24 cellular contexts compared by ENCODE assay signal in the genomic region with DNA sequence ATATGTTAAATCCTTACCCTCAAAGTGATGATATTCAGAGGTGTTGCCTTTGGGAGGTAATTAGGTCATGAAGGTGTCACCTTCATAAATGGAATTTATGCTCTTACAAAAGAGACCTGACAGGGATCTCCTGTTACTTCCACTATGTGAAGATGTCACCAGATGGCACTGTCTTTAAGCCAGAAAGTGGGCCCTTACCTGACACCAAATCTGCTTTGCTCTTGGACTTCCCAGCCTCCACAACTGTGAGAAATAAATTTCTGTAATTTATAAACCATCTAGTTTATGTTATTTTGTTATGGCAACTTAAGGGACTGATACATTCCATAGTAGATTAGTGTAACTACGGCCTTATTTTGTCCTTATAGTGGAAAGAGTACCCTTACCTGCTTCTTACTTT.
A peak's percentile ranks its signal among the peaks of the same experiment; 100 is the strongest.
DNase-seq lines count a peak whose midpoint lies in the region; ATAC-seq, FAIRE-seq and TF ChIP-seq lines count a peak whose summit lies in the region.
"Had no signal": no experiment of that assay in that cellular context is flagged by ENCODE, and none has a peak within 500 bp of the region (broad histone marks: within the 10 kb centered on the region; RNA-seq: fewer than 3 reads in every experiment).

No MANE protein-coding gene starts in this region.

- no peaks in the 10 kb centered on the region for H3K36me3 ChIP-seq in SK-N-SH (replicated peaks in 1 of 2; ENCODE audit: control insufficient read depth in 1 of 2, insufficient read depth in 2 of 2, low read length in 1 of 2)
- no peaks in the 10 kb centered on the region for H3K36me3 ChIP-seq in endodermal cell (ENCODE audit: control insufficient read depth, insufficient read depth, low read length)
- no peaks in the 10 kb centered on the region for H3K36me3 ChIP-seq in vagina
- H3K36me3 ChIP-seq: BE2C had no signal

- no peak overlapping the region for H3K4me2 ChIP-seq in SK-N-SH
- H3K4me2 ChIP-seq: A549, KMS-11 had no signal

- TF ChIP-seq CTCF in SK-N-SH (IDR thresholded peaks at IDR 0.05) (peak; percentile 20; the same call in 1 of the 2 replicates), NB4 (IDR thresholded peaks at IDR 0.05; ENCODE audit: low read depth, low read length) (no peak), endodermal cell (conservative IDR thresholded peaks at IDR 0.05) (peak; percentile 28), vagina (IDR thresholded peaks at IDR 0.05) (no peak)

- H3K9ac ChIP-seq in SK-N-SH, result no peak overlapping the region
- no peak overlapping the region for H3K9ac ChIP-seq in endodermal cell (ENCODE audit: extremely low read depth, low read length, poor library complexity, severe bottlenecking)
- H3K9ac ChIP-seq: KMS-11 had no signal

- peaks cover 23% of the 10 kb centered on the region for H3K9me3 Mint-ChIP-seq in endodermal cell

- H3K4me3 ChIP-seq in SK-N-SH (ENCODE audit: low read depth in 2 of 2, low read length in 1 of 2), result no peak overlapping the region
- no peak overlapping the region for H3K4me3 ChIP-seq in NB4 (ENCODE audit: low read depth, low read length)
- no peak overlapping the region for H3K4me3 ChIP-seq in endodermal cell (ENCODE audit: low read length)
- H3K4me3 ChIP-seq in vagina, result no peak overlapping the region
- H3K4me3 ChIP-seq: A549 had no signal

- no peaks in the 10 kb centered on the region for H3K9me2 ChIP-seq in SK-N-SH

- H3K4me3 Mint-ChIP-seq in endodermal cell, result no peak overlapping the region
- H3K4me3 Mint-ChIP-seq: T-cell had no signal

- H4K20me1 ChIP-seq in SK-N-SH (ENCODE audit: insufficient read depth), result no peaks in the 10 kb centered on the region

- TF ChIP-seq POLR2A in NB4 (IDR thresholded peaks at IDR 0.05; ENCODE audit: extremely low read depth, insufficient read length) (no peak), vagina (IDR thresholded peaks at IDR 0.05) (no peak)

- no peaks in the 10 kb centered on the region for H3K79me2 ChIP-seq in SK-N-SH (ENCODE audit: insufficient read depth)

- H2AFZ ChIP-seq in SK-N-SH (ENCODE audit: low read depth), result no peak overlapping the region

- TF ChIP-seq RAD21 in SK-N-SH (IDR thresholded peaks at IDR 0.05; ENCODE audit: low read length), result no peak

- H3K4me1 Mint-ChIP-seq in endodermal cell, result no peaks in the 10 kb centered on the region
- H3K4me1 Mint-ChIP-seq: T-cell had no signal

- ATAC-seq in SK-N-SH treated with all-trans-retinoic acid at 6 μM for 48 hours, result no peak
- no peak for ATAC-seq in GM18517 (IDR thresholded peaks at IDR 0.05; ENCODE audit: unreplicated experiment)
- ATAC-seq: A549, T-cell had no signal

- no peaks in the 10 kb centered on the region for H3K27me3 Mint-ChIP-seq in endodermal cell (ENCODE audit: insufficient read depth)
- H3K27me3 Mint-ChIP-seq: T-cell had no signal

- H3K36me3 Mint-ChIP-seq in endodermal cell (ENCODE audit: low read depth), result no peaks in the 10 kb centered on the region
- H3K36me3 Mint-ChIP-seq: T-cell had no signal

- H3K27ac Mint-ChIP-seq in endodermal cell, result no peak overlapping the region
- H3K27ac Mint-ChIP-seq: T-cell had no signal

- CTCF ChIA-PET in SK-N-SH (lab: Yijun Ruan, JAX), result no interaction called here

- FAIRE-seq in frontal cortex (lab: Jason Lieb, UNC), result no peak
- FAIRE-seq: A549, GM18507, GM19239, HTR-8/SVneo had no signal

- TF ChIP-seq EP300 in SK-N-SH (IDR thresholded peaks at IDR 0.05; ENCODE audit: borderline replicate concordance in 1 of 2, low read depth in 1 of 2, low read length in 1 of 2), result no peak

- POLR2A ChIA-PET in SK-N-SH (lab: Yijun Ruan, JAX), result no interaction called here

- H3K27ac ChIP-seq in SK-N-SH (ENCODE audit: low read depth in 2 of 2, low read length in 1 of 2), result no peak overlapping the region
- H3K27ac ChIP-seq in endodermal cell (ENCODE audit: low read depth, low read length), result no peak overlapping the region
- H3K27ac ChIP-seq in vagina, result peak overlapping the region; percentile 51
- H3K27ac ChIP-seq: A549, KMS-11 had no signal

- no peaks in the 10 kb centered on the region for H3K27me3 ChIP-seq in SK-N-SH (ENCODE audit: insufficient read depth)
- H3K27me3 ChIP-seq in endodermal cell (ENCODE audit: control insufficient read depth, insufficient read depth, low read length, poor library complexity, severe bottlenecking), result no peaks in the 10 kb centered on the region
- no peaks in the 10 kb centered on the region for H3K27me3 ChIP-seq in vagina
- H3K27me3 ChIP-seq: BE2C had no signal

- DNase-seq in SK-N-SH, result no peak
- peak; percentile 6 for DNase-seq in NB4 (ENCODE audit: low read depth)
- no peak for DNase-seq in endodermal cell
- no peak for DNase-seq in vagina (ENCODE audit: extremely low spot score in 2 of 2)
- no peak for DNase-seq in frontal cortex (ENCODE audit: low spot score in 2 of 2)
- DNase-seq: BE2C, COR-L47, GDM1, NCI-H1417, NCI-H1694 treated with DMSO at 0.1 percent for 48 hours, NCI-H2081 treated with DMSO at 0.1 percent for 48 hours, NCI-H2227 treated with DMSO at 0.1 percent for 48 hours, NCI-H510A treated with DMSO at 0.1 percent for 48 hours, NCI-H774, RPMI8226, SHP77 treated with DMSO at 0.1 percent for 48 hours, T-cell had no signal

- no peaks in the 10 kb centered on the region for H3F3A ChIP-seq in SK-N-SH (replicated peaks; ENCODE audit: insufficient read depth)

- H3K4me1 ChIP-seq in SK-N-SH (ENCODE audit: control insufficient read depth in 1 of 2, insufficient read depth in 2 of 2, low read depth in 1 of 2, low read length in 1 of 2) (no peaks in the 10 kb centered on the region), endodermal cell (ENCODE audit: control insufficient read depth, insufficient read depth, low read length) (no peaks in the 10 kb centered on the region), vagina (peaks cover 16% of the 10 kb centered on the region)
- H3K4me1 ChIP-seq: A549, BE2C had no signal

- 52% methylated on average over 1 of the region's 1 CpG for WGBS in SK-N-SH (ENCODE audit: low lambda C conversion rate)
- WGBS in endodermal cell (ENCODE audit: insufficient coverage in 1 of 2, insufficient read length in 1 of 2), 2 experiments, result 95 to 100% methylated on average over 1 of the region's 1 CpG

- intact Hi-C loops in vagina (cut with DNase I), result no loop called here

- H3K9me3 ChIP-seq in SK-N-SH (no peaks in the 10 kb centered on the region), endodermal cell (ENCODE audit: control insufficient read depth, low read length) (peaks cover 21% of the 10 kb centered on the region), vagina (no peaks in the 10 kb centered on the region)
- H3K9me3 ChIP-seq: BE2C had no signal

TF ChIP-seq in SK-N-SH, 30 proteins besides CTCF, POLR2A, EP300 and RAD21 (continues in another document):
- TF ChIP-seq SMC3 (IDR thresholded peaks at IDR 0.05; ENCODE audit: low read depth, low read length) (no peak), MEF2A (IDR thresholded peaks at IDR 0.05; ENCODE audit: borderline replicate concordance, low read depth) (no peak), GATA2 (CRISPR knock-in tag; IDR thresholded peaks at IDR 0.05) (no peak), GABPA (IDR thresholded peaks at IDR 0.05; ENCODE audit: low read depth) (no peak), TCF12 (IDR thresholded peaks at IDR 0.05) (no peak), YY1 (IDR thresholded peaks at IDR 0.05; ENCODE audit: low read depth) (no peak), TAF1 (IDR thresholded peaks at IDR 0.05; ENCODE audit: borderline replicate concordance, low read depth, low read length) (no peak), RXRA (IDR thresholded peaks at IDR 0.05; ENCODE audit: borderline replicate concordance, low read depth) (no peak), FOSL2 (IDR thresholded peaks at IDR 0.05; ENCODE audit: borderline replicate concordance, low read depth) (no peak), ELF1 (IDR thresholded peaks at IDR 0.05) (no peak), NFIC (IDR thresholded peaks at IDR 0.05; ENCODE audit: borderline replicate concordance) (no peak), FOXM1 (IDR thresholded peaks at IDR 0.05; ENCODE audit: low read depth) (no peak)
- TF ChIP-seq, protein P1, sequence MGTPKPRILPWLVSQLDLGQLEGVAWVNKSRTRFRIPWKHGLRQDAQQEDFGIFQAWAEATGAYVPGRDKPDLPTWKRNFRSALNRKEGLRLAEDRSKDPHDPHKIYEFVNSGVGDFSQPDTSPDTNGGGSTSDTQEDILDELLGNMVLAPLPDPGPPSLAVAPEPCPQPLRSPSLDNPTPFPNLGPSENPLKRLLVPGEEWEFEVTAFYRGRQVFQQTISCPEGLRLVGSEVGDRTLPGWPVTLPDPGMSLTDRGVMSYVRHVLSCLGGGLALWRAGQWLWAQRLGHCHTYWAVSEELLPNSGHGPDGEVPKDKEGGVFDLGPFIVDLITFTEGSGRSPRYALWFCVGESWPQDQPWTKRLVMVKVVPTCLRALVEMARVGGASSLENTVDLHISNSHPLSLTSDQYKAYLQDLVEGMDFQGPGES (IDR thresholded peaks at IDR 0.05; ENCODE audit: low read depth, low read length), result no peak

TF ChIP-seq in SK-N-SH treated with all-trans-retinoic acid at 6 μM for 48 hours, 23 proteins besides CTCF, POLR2A, EP300 and RAD21 (continues in another document):
- TF ChIP-seq ZFP3 (CRISPR knock-in tag; IDR thresholded peaks at IDR 0.05) (no peak), RARB (CRISPR knock-in tag; IDR thresholded peaks at IDR 0.05) (no peak), BACH2 (CRISPR knock-in tag; IDR thresholded peaks at IDR 0.05; ENCODE audit: borderline replicate concordance) (no peak), PPARA (CRISPR knock-in tag; IDR thresholded peaks at IDR 0.05; ENCODE audit: borderline replicate concordance) (no peak), PATZ1 (CRISPR knock-in tag; IDR thresholded peaks at IDR 0.05; ENCODE audit: borderline replicate concordance) (no peak), ISL1 (CRISPR knock-in tag; IDR thresholded peaks at IDR 0.05) (no peak), ZFP30 (CRISPR knock-in tag; IDR thresholded peaks at IDR 0.05) (no peak), OSR1 (CRISPR knock-in tag; IDR thresholded peaks at IDR 0.05) (no peak)

Comparison
In these comparisons a context has a peak if more than half of its experiments do, and no peak if none do; other contexts are left out.
1. CTCF ChIP-seq: peak in SK-N-SH (single experiment) and endodermal cell (single experiment); none in NB4 (single experiment) and vagina (0 of 3).